Comparison of ENCODE assay signal across 1 cellular context in genomic region chr11:72971211-72971610, GRCh38.
TF ChIP-seq lines count a peak whose summit lies in the region.

No MANE protein-coding gene starts in this region.

TF ChIP-seq in GM12878, 131 proteins besides CTCF, POLR2A, EP300 and RAD21:
- TF ChIP-seq PML (IDR thresholded peaks at IDR 0.05; ENCODE audit: low read length) (no peak), ZBTB33 (IDR thresholded peaks at IDR 0.05) (no peak), RBBP5 (conservative IDR thresholded peaks at IDR 0.05) (no peak), IRF5 (IDR thresholded peaks at IDR 0.05; ENCODE audit: borderline replicate concordance) (no peak), WRNIP1 (IDR thresholded peaks at IDR 0.05; ENCODE audit: borderline replicate concordance, low read depth, low read length) (no peak), BCL11A (IDR thresholded peaks at IDR 0.05; ENCODE audit: low read depth, low read length) (no peak), HCFC1 (IDR thresholded peaks at IDR 0.05; ENCODE audit: low read length) (no peak), IKZF1 (conservative IDR thresholded peaks at IDR 0.05) (no peak), LARP7 (IDR thresholded peaks at IDR 0.05) (no peak), NFYA (IDR thresholded peaks at IDR 0.05; ENCODE audit: borderline replicate concordance, low read depth, low read length) (no peak), NRF1 (conservative IDR thresholded peaks at IDR 0.05; ENCODE audit: low read depth, low read length) (no peak), SIN3A (IDR thresholded peaks at IDR 0.05; ENCODE audit: low read depth, low read length) (no peak), PAX5 (IDR thresholded peaks at IDR 0.05; ENCODE audit: borderline replicate concordance, low read depth, low read length) (no peak), MXI1 (IDR thresholded peaks at IDR 0.05; ENCODE audit: low read depth, low read length) (no peak), JUND (IDR thresholded peaks at IDR 0.05; ENCODE audit: low read depth, low read length) (no peak), NR2F1 (conservative IDR thresholded peaks at IDR 0.05) (no peak), ATF3 (IDR thresholded peaks at IDR 0.05; ENCODE audit: borderline replicate concordance, extremely low read depth, low read depth, low read length) (no peak)
